In genomic region chr17:64130559-64131001, GRCh38 we compare ENCODE assay signal across 1 cellular context.
TF ChIP-seq lines count a peak whose summit lies in the region.

No MANE protein-coding gene starts in this region.

TF ChIP-seq in K562, 482 proteins besides CTCF, POLR2A, EP300 and RAD21 (continued from another document):
- TF ChIP-seq STAT6 (CRISPR knock-in tag; IDR thresholded peaks at IDR 0.05) (no peak), RHOXF2B (CRISPR knock-in tag; conservative IDR thresholded peaks at IDR 0.05) (no peak), L3MBTL2 (IDR thresholded peaks at IDR 0.05) (peak; percentile 19), DMBX1 (CRISPR knock-in tag; IDR thresholded peaks at IDR 0.05; ENCODE audit: borderline replicate concordance) (no peak), ATF7 (IDR thresholded peaks at IDR 0.05) (no peak)
- TF ChIP-seq, protein P1, sequence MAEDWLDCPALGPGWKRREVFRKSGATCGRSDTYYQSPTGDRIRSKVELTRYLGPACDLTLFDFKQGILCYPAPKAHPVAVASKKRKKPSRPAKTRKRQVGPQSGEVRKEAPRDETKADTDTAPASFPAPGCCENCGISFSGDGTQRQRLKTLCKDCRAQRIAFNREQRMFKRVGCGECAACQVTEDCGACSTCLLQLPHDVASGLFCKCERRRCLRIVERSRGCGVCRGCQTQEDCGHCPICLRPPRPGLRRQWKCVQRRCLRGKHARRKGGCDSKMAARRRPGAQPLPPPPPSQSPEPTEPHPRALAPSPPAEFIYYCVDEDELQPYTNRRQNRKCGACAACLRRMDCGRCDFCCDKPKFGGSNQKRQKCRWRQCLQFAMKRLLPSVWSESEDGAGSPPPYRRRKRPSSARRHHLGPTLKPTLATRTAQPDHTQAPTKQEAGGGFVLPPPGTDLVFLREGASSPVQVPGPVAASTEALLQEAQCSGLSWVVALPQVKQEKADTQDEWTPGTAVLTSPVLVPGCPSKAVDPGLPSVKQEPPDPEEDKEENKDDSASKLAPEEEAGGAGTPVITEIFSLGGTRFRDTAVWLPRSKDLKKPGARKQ (CRISPR knock-in tag; IDR thresholded peaks at IDR 0.05) = 0 out of 2 replicates have a peak, but pooled peaks have one; percentile 44
